ENCODE assay signal across 1 cellular context in the genomic region with DNA sequence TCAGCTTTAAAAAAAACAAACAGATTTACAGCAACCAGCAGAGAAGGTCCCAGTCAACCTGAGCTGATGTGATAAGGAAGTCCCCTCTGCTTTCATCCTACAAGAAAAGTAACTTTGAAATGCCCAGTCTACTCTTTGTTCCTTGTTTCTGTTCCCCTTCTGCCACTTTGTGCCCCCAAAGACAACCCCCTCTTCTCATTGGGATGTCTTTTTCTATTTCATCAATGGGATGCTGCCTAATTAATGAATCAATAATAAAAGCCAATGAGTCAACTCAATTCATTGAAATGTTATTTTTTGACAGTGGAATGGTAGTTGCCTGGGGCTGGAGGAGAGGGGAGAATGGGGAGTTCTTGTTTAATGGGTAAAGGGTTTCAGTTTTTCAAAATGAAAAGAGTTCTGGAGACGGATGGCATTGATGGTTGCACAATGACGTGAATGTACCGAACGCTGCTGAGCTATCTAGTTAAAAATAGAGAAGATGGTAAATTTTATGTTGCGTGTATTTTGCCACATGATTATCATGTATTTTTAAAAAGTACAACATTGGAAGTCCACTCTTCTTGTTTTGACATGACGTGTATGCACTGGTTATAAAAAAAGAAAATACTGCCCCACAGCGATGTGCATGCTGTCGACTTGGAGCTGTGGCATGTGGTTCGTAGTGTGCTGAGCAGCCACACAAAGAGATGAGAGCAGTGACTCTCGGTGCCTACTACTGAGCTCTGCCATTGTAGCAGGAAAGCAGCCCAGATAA.
TF ChIP-seq lines count a peak whose summit lies in the region.

No MANE protein-coding gene starts in this region.

TF ChIP-seq in GM12878, 131 proteins besides CTCF, POLR2A, EP300 and RAD21 (continued from another document and continues in another):
- TF ChIP-seq HDAC2 (IDR thresholded peaks at IDR 0.05) (no peak), ZBTB40 (IDR thresholded peaks at IDR 0.05; ENCODE audit: borderline replicate concordance) (no peak), ETV6 (conservative IDR thresholded peaks at IDR 0.05 in 1 of 2, IDR thresholded peaks at IDR 0.05 in 1 of 2; ENCODE audit: borderline replicate concordance in 1 of 2, low read depth in 1 of 2) (peak in 1 of 2 experiments; percentile 63; a peak in 1 of 4 replicates), ZNF274 (IDR thresholded peaks at IDR 0.05; ENCODE audit: insufficient read depth, insufficient read length) (no peak), MEF2B (IDR thresholded peaks at IDR 0.05; ENCODE audit: partially characterized antibody, poor library complexity, severe bottlenecking) (peak; percentile 62), POU2F2 (IDR thresholded peaks at IDR 0.05; ENCODE audit: borderline replicate concordance, low read depth, low read length) (0 out of 3 replicates have a peak, but pooled peaks have one; percentile 11), SKIL (IDR thresholded peaks at IDR 0.05; ENCODE audit: low read depth, poor library complexity, severe bottlenecking) (peak; percentile 94), NBN (IDR thresholded peaks at IDR 0.05) (0 out of 2 replicates have a peak, but pooled peaks have one; percentile 78), IKZF1 (conservative IDR thresholded peaks at IDR 0.05) (peak; percentile 70), GATAD2B (conservative IDR thresholded peaks at IDR 0.05; ENCODE audit: low read depth) (peak; percentile 58; the same call in 1 of the 2 replicates), GABPA (IDR thresholded peaks at IDR 0.05; ENCODE audit: low read depth) (peak; percentile 43; the same call in 1 of the 2 replicates), POLR2AphosphoS5 (IDR thresholded peaks at IDR 0.05; ENCODE audit: low read length) (peak; percentile 54; the same call in 1 of the 2 replicates), ZNF24 (IDR thresholded peaks at IDR 0.05) (0 out of 2 replicates have a peak, but pooled peaks have one; percentile 36), MEF2A (IDR thresholded peaks at IDR 0.05; ENCODE audit: insufficient read depth, low read depth, low read length) (peak; percentile 67; the same call in 1 of the 2 replicates), CBFB (IDR thresholded peaks at IDR 0.05; ENCODE audit: low read depth) (no peak), ATF7 (IDR thresholded peaks at IDR 0.05; ENCODE audit: low read depth) (peak; percentile 83), BHLHE40 (IDR thresholded peaks at IDR 0.05; ENCODE audit: borderline replicate concordance in 1 of 2, low read depth in 2 of 2, low read length in 1 of 2) (peak; percentile 27 to 54; a peak in 1 of 4 replicates), CEBPB (IDR thresholded peaks at IDR 0.05; ENCODE audit: borderline replicate concordance in 1 of 2, low read depth in 2 of 2, low read length in 2 of 2) (peak in 1 of 2 experiments; percentile 73; a peak in 1 of 4 replicates), PRDM15 (CRISPR knock-in tag; IDR thresholded peaks at IDR 0.05) (no peak), PML (IDR thresholded peaks at IDR 0.05; ENCODE audit: low read length) (peak; percentile 49; the same call in 1 of the 2 replicates), MYB (IDR thresholded peaks at IDR 0.05; ENCODE audit: borderline replicate concordance, low read depth, low read length) (no peak), LARP7 (IDR thresholded peaks at IDR 0.05) (no peak), RELA (IDR thresholded peaks at IDR 0.05; ENCODE audit: borderline replicate concordance, partially characterized antibody) (peak; percentile 53), BMI1 (IDR thresholded peaks at IDR 0.05; ENCODE audit: borderline replicate concordance) (peak; percentile 71), MTA2 (IDR thresholded peaks at IDR 0.05; ENCODE audit: low read depth) (peak; percentile 89), MAX (IDR thresholded peaks at IDR 0.05; ENCODE audit: low read depth, low read length) (peak; percentile 22; the same call in 1 of the 2 replicates), IKZF2 (IDR thresholded peaks at IDR 0.05) (peak; percentile 90 to 94), ZNF384 (IDR thresholded peaks at IDR 0.05; ENCODE audit: borderline replicate concordance, low read depth, low read length) (peak; percentile 64; the same call in 1 of the 2 replicates), EED (IDR thresholded peaks at IDR 0.05; ENCODE audit: low read depth) (peak; percentile 71), CHD2 (IDR thresholded peaks at IDR 0.05; ENCODE audit: borderline replicate concordance, low read depth, low read length) (peak; percentile 28; the same call in 1 of the 2 replicates), TARDBP (IDR thresholded peaks at IDR 0.05; ENCODE audit: borderline replicate concordance) (no peak)
- TF ChIP-seq, protein P1, sequence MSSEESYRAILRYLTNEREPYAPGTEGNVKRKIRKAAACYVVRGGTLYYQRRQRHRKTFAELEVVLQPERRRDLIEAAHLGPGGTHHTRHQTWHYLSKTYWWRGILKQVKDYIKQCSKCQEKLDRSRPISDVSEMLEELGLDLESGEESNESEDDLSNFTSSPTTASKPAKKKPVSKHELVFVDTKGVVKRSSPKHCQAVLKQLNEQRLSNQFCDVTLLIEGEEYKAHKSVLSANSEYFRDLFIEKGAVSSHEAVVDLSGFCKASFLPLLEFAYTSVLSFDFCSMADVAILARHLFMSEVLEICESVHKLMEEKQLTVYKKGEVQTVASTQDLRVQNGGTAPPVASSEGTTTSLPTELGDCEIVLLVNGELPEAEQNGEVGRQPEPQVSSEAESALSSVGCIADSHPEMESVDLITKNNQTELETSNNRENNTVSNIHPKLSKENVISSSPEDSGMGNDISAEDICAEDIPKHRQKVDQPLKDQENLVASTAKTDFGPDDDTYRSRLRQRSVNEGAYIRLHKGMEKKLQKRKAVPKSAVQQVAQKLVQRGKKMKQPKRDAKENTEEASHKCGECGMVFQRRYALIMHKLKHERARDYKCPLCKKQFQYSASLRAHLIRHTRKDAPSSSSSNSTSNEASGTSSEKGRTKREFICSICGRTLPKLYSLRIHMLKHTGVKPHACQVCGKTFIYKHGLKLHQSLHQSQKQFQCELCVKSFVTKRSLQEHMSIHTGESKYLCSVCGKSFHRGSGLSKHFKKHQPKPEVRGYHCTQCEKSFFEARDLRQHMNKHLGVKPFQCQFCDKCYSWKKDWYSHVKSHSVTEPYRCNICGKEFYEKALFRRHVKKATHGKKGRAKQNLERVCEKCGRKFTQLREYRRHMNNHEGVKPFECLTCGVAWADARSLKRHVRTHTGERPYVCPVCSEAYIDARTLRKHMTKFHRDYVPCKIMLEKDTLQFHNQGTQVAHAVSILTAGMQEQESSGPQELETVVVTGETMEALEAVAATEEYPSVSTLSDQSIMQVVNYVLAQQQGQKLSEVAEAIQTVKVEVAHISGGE (CRISPR knock-in tag; IDR thresholded peaks at IDR 0.05): no peak
- TF ChIP-seq, protein P2, sequence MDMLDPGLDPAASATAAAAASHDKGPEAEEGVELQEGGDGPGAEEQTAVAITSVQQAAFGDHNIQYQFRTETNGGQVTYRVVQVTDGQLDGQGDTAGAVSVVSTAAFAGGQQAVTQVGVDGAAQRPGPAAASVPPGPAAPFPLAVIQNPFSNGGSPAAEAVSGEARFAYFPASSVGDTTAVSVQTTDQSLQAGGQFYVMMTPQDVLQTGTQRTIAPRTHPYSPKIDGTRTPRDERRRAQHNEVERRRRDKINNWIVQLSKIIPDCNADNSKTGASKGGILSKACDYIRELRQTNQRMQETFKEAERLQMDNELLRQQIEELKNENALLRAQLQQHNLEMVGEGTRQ (IDR thresholded peaks at IDR 0.05; ENCODE audit: borderline replicate concordance, low read depth, low read length): no peak
- TF ChIP-seq, protein P3, sequence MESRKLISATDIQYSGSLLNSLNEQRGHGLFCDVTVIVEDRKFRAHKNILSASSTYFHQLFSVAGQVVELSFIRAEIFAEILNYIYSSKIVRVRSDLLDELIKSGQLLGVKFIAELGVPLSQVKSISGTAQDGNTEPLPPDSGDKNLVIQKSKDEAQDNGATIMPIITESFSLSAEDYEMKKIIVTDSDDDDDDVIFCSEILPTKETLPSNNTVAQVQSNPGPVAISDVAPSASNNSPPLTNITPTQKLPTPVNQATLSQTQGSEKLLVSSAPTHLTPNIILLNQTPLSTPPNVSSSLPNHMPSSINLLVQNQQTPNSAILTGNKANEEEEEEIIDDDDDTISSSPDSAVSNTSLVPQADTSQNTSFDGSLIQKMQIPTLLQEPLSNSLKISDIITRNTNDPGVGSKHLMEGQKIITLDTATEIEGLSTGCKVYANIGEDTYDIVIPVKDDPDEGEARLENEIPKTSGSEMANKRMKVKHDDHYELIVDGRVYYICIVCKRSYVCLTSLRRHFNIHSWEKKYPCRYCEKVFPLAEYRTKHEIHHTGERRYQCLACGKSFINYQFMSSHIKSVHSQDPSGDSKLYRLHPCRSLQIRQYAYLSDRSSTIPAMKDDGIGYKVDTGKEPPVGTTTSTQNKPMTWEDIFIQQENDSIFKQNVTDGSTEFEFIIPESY (IDR thresholded peaks at IDR 0.05): no peak
- TF ChIP-seq, protein P4, sequence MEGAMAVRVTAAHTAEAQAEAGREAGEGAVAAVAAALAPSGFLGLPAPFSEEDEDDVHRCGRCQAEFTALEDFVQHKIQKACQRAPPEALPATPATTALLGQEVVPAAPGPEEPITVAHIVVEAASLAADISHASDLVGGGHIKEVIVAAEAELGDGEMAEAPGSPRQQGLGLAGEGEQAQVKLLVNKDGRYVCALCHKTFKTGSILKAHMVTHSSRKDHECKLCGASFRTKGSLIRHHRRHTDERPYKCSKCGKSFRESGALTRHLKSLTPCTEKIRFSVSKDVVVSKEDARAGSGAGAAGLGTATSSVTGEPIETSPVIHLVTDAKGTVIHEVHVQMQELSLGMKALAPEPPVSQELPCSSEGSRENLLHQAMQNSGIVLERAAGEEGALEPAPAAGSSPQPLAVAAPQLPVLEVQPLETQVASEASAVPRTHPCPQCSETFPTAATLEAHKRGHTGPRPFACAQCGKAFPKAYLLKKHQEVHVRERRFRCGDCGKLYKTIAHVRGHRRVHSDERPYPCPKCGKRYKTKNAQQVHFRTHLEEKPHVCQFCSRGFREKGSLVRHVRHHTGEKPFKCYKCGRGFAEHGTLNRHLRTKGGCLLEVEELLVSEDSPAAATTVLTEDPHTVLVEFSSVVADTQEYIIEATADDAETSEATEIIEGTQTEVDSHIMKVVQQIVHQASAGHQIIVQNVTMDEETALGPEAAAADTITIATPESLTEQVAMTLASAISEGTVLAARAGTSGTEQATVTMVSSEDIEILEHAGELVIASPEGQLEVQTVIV (IDR thresholded peaks at IDR 0.05; ENCODE audit: borderline replicate concordance, partially characterized antibody): peak; percentile 32
